ENCODE assay signal across 10 cellular contexts in genomic region chr11:77470504-77470903, GRCh38. TPM values are rescaled to one million over a fixed set of nuclear protein-coding genes. Genes with fewer than 3 reads are reported as not detected.
DNase-seq lines count a peak whose midpoint lies in the region; ATAC-seq and TF ChIP-seq lines count a peak whose summit lies in the region.
"Had no signal": no experiment of that assay in that cellular context is flagged by ENCODE, and none has a peak within 500 bp of the region (broad histone marks: within the 10 kb centered on the region; RNA-seq: fewer than 3 reads in every experiment).

No MANE protein-coding gene starts in this region.

- H3K36me3 Mint-ChIP-seq in neural crest cell (ENCODE audit: low read depth): no peaks in the 10 kb centered on the region

- H3K27ac Mint-ChIP-seq in neural crest cell (ENCODE audit: unreplicated experiment): no peak overlapping the region
- H3K27ac Mint-ChIP-seq: effector memory CD8-positive, alpha-beta T cell had no signal

- H3K27me3 ChIP-seq in NT2/D1 (ENCODE audit: insufficient read depth, insufficient read length) (no peaks in the 10 kb centered on the region), adrenal gland (no peaks in the 10 kb centered on the region)

- no peak overlapping the region for H3K9ac ChIP-seq in NT2/D1 (ENCODE audit: insufficient read length, low read depth)

- H3K9me3 ChIP-seq in NT2/D1 (ENCODE audit: insufficient read depth, low read length) (no peaks in the 10 kb centered on the region), adrenal gland (replicated peaks in 1 of 3) (no peaks in the 10 kb centered on the region)

- H3K4me1 Mint-ChIP-seq in neural crest cell: peaks cover 58% of the 10 kb centered on the region

- no peak overlapping the region for H3K4me3 ChIP-seq in NT2/D1 (ENCODE audit: insufficient read length, low read depth)
- no peak overlapping the region for H3K4me3 ChIP-seq in adrenal gland

- H3K4me1 ChIP-seq in NT2/D1 (ENCODE audit: insufficient read depth, insufficient read length) (no peaks in the 10 kb centered on the region), adrenal gland (replicated peaks in 1 of 2) (peaks cover 0 to 8% of the 10 kb centered on the region in 2 donors)

- no peak for TF ChIP-seq POLR2A in adrenal gland (IDR thresholded peaks at IDR 0.05)

- H3K9me3 Mint-ChIP-seq in neural crest cell: no peaks in the 10 kb centered on the region
- H3K9me3 Mint-ChIP-seq: effector memory CD8-positive, alpha-beta T cell had no signal

- no peak overlapping the region for H3K27ac ChIP-seq in adrenal gland

- H3K36me3 ChIP-seq in NT2/D1 (ENCODE audit: insufficient read depth, insufficient read length, low read length) (no peaks in the 10 kb centered on the region), adrenal gland (replicated peaks in 1 of 2) (no peaks in the 10 kb centered on the region)

- DNase-seq in NT2/D1 (ENCODE audit: low read depth, low spot score): peak; percentile 56
- no peak for DNase-seq in neural crest cell (ENCODE audit: low read depth, low spot score)
- DNase-seq in adrenal gland: no peak
- no peak for DNase-seq in AG20443 (ENCODE audit: low spot score)
- DNase-seq in middle frontal gyrus (ENCODE audit: extremely low spot score, low spot score): no peak
- no peak for DNase-seq in cerebellar cortex (ENCODE audit: low spot score)
- DNase-seq: effector memory CD8-positive, alpha-beta T cell; NCI-H187 had no signal

- H3K27me3 Mint-ChIP-seq in neural crest cell (ENCODE audit: low read depth): peaks cover 31% of the 10 kb centered on the region

- peak overlapping the region; percentile 88 for H3K4me3 Mint-ChIP-seq in neural crest cell
- H3K4me3 Mint-ChIP-seq: effector memory CD8-positive, alpha-beta T cell had no signal

- WGBS in adrenal gland, 4 donors: 79 to 88% (median 84%) methylated on average over 2 of the region's 2 CpGs

- ATAC-seq in GM18520 (IDR thresholded peaks at IDR 0.05; ENCODE audit: unreplicated experiment): peak; percentile 34
- ATAC-seq in HG02623 (IDR thresholded peaks at IDR 0.05; ENCODE audit: unreplicated experiment): peak; percentile 32
- ATAC-seq: effector memory CD8-positive, alpha-beta T cell had no signal

- no peak for TF ChIP-seq CTCF in neural crest cell (conservative IDR thresholded peaks at IDR 0.05)
- no peak for TF ChIP-seq CTCF in adrenal gland (IDR thresholded peaks at IDR 0.05)

- intact Hi-C loops in adrenal gland (cut with DNase I): no loop called here

RNA-seq across cellular contexts. Expression of gene PAK1, which starts 3.4 kb away (rescaled TPM):
- total RNA-seq in neural crest cell: 60.5 and 67.7 TPM in 2 replicates
- total RNA-seq in adrenal gland: 10 to 100 TPM; 17.2 to 31.5 (median 24.1) TPM
- 10 to 100 TPM; 12.4 to 21.7 (median 14.1) TPM for polyA plus RNA-seq in adrenal gland
